In the genomic region with DNA sequence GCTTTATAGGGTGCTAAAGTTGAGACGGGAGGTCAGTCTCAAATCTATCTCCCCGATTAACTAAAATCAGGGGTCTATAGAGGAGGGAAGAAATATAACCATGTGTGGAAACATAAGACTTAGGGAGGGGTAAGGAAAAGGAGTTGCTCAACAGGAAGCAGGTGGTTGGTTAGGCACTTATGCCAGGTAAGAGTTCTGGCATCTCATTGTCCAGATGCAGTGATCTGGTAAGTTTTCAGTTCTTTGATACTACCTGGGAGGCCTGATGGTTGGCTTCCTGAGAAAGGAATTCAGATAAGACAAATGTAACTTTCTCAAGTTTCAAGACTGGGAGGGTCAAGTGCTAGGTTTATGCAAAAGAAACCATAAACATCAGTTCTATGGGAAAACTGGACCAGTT, we compare ENCODE assay signal across 1 cellular context.
TF ChIP-seq lines count a peak whose summit lies in the region.

No MANE protein-coding gene starts in this region.

TF ChIP-seq in Ishikawa, 13 proteins besides CTCF, POLR2A, EP300 and RAD21 (continued from another document):
- TF ChIP-seq, protein P1, sequence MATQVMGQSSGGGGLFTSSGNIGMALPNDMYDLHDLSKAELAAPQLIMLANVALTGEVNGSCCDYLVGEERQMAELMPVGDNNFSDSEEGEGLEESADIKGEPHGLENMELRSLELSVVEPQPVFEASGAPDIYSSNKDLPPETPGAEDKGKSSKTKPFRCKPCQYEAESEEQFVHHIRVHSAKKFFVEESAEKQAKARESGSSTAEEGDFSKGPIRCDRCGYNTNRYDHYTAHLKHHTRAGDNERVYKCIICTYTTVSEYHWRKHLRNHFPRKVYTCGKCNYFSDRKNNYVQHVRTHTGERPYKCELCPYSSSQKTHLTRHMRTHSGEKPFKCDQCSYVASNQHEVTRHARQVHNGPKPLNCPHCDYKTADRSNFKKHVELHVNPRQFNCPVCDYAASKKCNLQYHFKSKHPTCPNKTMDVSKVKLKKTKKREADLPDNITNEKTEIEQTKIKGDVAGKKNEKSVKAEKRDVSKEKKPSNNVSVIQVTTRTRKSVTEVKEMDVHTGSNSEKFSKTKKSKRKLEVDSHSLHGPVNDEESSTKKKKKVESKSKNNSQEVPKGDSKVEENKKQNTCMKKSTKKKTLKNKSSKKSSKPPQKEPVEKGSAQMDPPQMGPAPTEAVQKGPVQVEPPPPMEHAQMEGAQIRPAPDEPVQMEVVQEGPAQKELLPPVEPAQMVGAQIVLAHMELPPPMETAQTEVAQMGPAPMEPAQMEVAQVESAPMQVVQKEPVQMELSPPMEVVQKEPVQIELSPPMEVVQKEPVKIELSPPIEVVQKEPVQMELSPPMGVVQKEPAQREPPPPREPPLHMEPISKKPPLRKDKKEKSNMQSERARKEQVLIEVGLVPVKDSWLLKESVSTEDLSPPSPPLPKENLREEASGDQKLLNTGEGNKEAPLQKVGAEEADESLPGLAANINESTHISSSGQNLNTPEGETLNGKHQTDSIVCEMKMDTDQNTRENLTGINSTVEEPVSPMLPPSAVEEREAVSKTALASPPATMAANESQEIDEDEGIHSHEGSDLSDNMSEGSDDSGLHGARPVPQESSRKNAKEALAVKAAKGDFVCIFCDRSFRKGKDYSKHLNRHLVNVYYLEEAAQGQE (IDR thresholded peaks at IDR 0.05; ENCODE audit: low read depth): no peak
